ENCODE assay signal across 9 cellular contexts in the genomic region with DNA sequence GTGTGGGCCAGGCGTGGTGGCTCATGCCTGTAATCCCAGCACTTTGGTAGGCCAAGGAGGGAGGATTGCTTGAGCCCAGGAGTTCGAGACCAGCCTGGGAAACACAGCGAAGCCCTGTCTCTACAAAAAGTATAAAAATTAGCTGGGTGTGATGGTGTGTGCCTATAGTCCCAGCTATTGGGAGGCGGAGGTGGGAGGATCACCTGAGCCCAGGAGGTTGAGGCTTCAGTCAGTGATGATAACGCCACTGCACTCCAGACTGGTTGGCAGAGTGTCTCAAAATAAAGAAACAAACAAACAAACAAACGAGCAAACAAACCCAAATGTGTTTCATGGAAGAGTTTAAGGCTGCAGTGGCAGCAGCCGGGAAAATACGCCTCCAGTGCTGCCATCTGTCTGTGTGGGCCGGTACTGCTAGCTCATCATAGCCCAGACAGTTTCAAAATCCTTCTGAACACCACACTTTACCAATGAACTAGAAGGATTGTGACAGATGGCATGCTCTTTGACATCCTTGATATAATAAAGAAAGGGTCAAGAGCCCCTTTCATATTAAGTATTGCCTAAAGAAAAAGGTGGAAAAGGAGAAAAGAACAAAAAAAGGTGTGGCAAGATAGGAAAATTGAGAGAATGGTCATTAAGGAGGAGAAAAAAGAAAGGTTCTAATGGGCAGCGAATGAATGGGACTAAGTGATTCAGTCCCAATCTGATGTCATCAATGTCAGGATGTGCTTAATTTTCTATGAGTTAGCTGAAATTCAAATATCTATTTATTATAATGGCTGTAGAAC.
DNase-seq lines count a peak whose midpoint lies in the region; ATAC-seq and TF ChIP-seq lines count a peak whose summit lies in the region.
"Had no signal": no experiment of that assay in that cellular context is flagged by ENCODE, and none has a peak within 500 bp of the region (broad histone marks: within the 10 kb centered on the region; RNA-seq: fewer than 3 reads in every experiment).

No MANE protein-coding gene starts in this region.

- no peak overlapping the region for H3K4me3 Mint-ChIP-seq in CD4-positive, CD25-positive, alpha-beta regulatory T cell

- H3K27me3 Mint-ChIP-seq in CD4-positive, CD25-positive, alpha-beta regulatory T cell, result peaks cover 14% of the 10 kb centered on the region

- no peaks in the 10 kb centered on the region for H3K9me3 ChIP-seq in CD4-positive, CD25-positive, alpha-beta regulatory T cell (ENCODE audit: control insufficient read depth in 2 of 2, low read length in 2 of 2)
- H3K9me3 ChIP-seq in adipocyte (ENCODE audit: control insufficient read depth, low read length), result no peaks in the 10 kb centered on the region
- H3K9me3 ChIP-seq in hepatocyte (ENCODE audit: low read depth), result no peaks in the 10 kb centered on the region

- H3K36me3 Mint-ChIP-seq in CD4-positive, CD25-positive, alpha-beta regulatory T cell, result no peaks in the 10 kb centered on the region

- no peaks in the 10 kb centered on the region for H3K36me3 ChIP-seq in CD4-positive, CD25-positive, alpha-beta regulatory T cell (ENCODE audit: control insufficient read depth, insufficient read depth, low read length)
- H3K36me3 ChIP-seq in adipocyte (ENCODE audit: control insufficient read depth, insufficient read depth, low read length, severe bottlenecking) (peaks cover 95% of the 10 kb centered on the region), hepatocyte (replicated peaks; ENCODE audit: insufficient read depth, low read depth) (no peaks in the 10 kb centered on the region)

- H3K4me2 ChIP-seq in hepatocyte, result no peak overlapping the region

- DNase-seq in CD4-positive, CD25-positive, alpha-beta regulatory T cell, result peak; percentile 28 to 49 (median 42)
- DNase-seq in SW480 (ENCODE audit: low spot score) (peak; percentile 11), adipocyte (ENCODE audit: low read depth) (peak; percentile 70), hepatocyte (ENCODE audit: low spot score) (peak; percentile 52), ureter (ENCODE audit: low spot score) (no peak)
- DNase-seq in stimulated activated CD4-positive, alpha-beta T cell treated with anti-CD3 and anti-CD28 coated beads, Interleukin-12 subunit alpha, Interleukin-12 subunit beta, amount 100 ng/mL, for 48 hours (ENCODE audit: low read depth in 2 of 3, low spot score in 1 of 3), result peak in 2 of 3 donors; percentile 20 to 66

- H3K27ac Mint-ChIP-seq in CD4-positive, CD25-positive, alpha-beta regulatory T cell, result no peak overlapping the region

- ATAC-seq in CD4-positive, CD25-positive, alpha-beta regulatory T cell (ENCODE audit: low read depth in 2 of 2), result peak; percentile 82 to 88
- ATAC-seq in GM19328 (IDR thresholded peaks at IDR 0.05; ENCODE audit: unreplicated experiment), result peak; percentile 87
- ATAC-seq in HG03280 (IDR thresholded peaks at IDR 0.05; ENCODE audit: unreplicated experiment), result peak; percentile 92

- H3K9me2 ChIP-seq in hepatocyte (replicated peaks; ENCODE audit: insufficient read depth), result no peaks in the 10 kb centered on the region

- H3K9ac ChIP-seq in adipocyte (ENCODE audit: low read length), result no peak overlapping the region

- no peaks in the 10 kb centered on the region for H3K4me1 ChIP-seq in CD4-positive, CD25-positive, alpha-beta regulatory T cell (ENCODE audit: control insufficient read depth, insufficient read depth, low read length, poor library complexity, severe bottlenecking)
- H3K4me1 ChIP-seq in adipocyte (ENCODE audit: control insufficient read depth, insufficient read depth, low read length) (peaks cover 11% of the 10 kb centered on the region), hepatocyte (ENCODE audit: insufficient read depth) (no peaks in the 10 kb centered on the region)

- H3K27ac ChIP-seq in CD4-positive, CD25-positive, alpha-beta regulatory T cell (ENCODE audit: insufficient read depth, low read length, poor library complexity, severe bottlenecking), result no peak overlapping the region
- no peak overlapping the region for H3K27ac ChIP-seq in hepatocyte
- H3K27ac ChIP-seq: SK-N-MC had no signal

- no peaks in the 10 kb centered on the region for H3K9me3 Mint-ChIP-seq in CD4-positive, CD25-positive, alpha-beta regulatory T cell

- H3K4me1 Mint-ChIP-seq in CD4-positive, CD25-positive, alpha-beta regulatory T cell, result peaks cover 0 to 7% (median 2%) of the 10 kb centered on the region in 4 donors

- H2AFZ ChIP-seq in hepatocyte, result no peak overlapping the region

- TF ChIP-seq CTCF in hepatocyte (IDR thresholded peaks at IDR 0.05; ENCODE audit: poor library complexity), result peak; percentile 73

- H3K27me3 ChIP-seq in CD4-positive, CD25-positive, alpha-beta regulatory T cell (ENCODE audit: control insufficient read depth, insufficient read depth, low read length), result peaks cover 2% of the 10 kb centered on the region
- no peaks in the 10 kb centered on the region for H3K27me3 ChIP-seq in adipocyte (replicated peaks; ENCODE audit: control insufficient read depth, insufficient read depth, low read length)
- H3K27me3 ChIP-seq in hepatocyte, result no peaks in the 10 kb centered on the region

- 58% methylated on average over 10 of the region's 10 CpGs for WGBS in hepatocyte (ENCODE audit: low lambda C conversion rate, missing lambda C conversion rate)

- no peaks in the 10 kb centered on the region for H4K20me1 ChIP-seq in hepatocyte (ENCODE audit: insufficient read depth, poor library complexity, severe bottlenecking)

- H3K4me3 ChIP-seq in CD4-positive, CD25-positive, alpha-beta regulatory T cell (ENCODE audit: low read depth, low read length), result no peak overlapping the region
- H3K4me3 ChIP-seq in adipocyte (ENCODE audit: low read length) (no peak overlapping the region), hepatocyte (no peak overlapping the region)
- H3K4me3 ChIP-seq: SK-N-MC had no signal

- H3K79me2 ChIP-seq in hepatocyte, result no peaks in the 10 kb centered on the region
